In the genomic region with DNA sequence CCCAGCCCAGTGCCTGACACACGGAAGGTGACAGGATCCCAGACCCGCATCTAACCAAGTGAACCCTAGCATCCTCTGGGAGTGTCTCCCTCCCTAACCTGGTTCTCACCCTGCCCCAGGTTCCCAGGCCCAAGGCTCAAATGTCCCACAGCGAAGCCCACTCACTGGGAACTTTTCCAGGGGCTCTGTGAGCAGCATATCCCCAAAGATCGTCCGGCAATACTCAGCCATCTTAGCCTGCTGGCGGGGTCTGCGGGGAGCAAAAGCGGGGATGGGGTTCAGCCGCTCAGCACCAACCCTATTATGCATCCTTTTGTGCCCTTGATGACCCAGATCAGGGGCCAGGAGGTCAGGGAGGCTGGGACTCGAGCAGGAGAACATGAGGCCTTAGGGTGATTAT, we compare ENCODE assay signal across 30 cellular contexts. TPM values are rescaled to one million over a fixed set of nuclear protein-coding genes. Genes with fewer than 3 reads are reported as not detected.
"Had no signal": no experiment of that assay in that cellular context is flagged by ENCODE, and none has a peak within 500 bp of the region (broad histone marks: within the 10 kb centered on the region; RNA-seq: fewer than 3 reads in every experiment).

No MANE protein-coding gene starts in this region.

- H3K36me3 Mint-ChIP-seq: type B pancreatic cell had no signal

- DNase-seq: activated CD4-positive, alpha-beta T cell treated with anti-CD3 and anti-CD28 coated beads for 4 hours; activated CD4-positive, alpha-beta T cell treated with anti-CD3 and anti-CD28 coated beads, Interleukin-2, amount 50 U/mL, for 4 hours; activated gamma-delta T cell; activated naive CD4-positive, alpha-beta T cell treated with anti-CD3 and anti-CD28 coated beads, Interleukin-2, amount 50 U/mL, for 16 hours; cerebellar nuclear complex; effector memory CD8-positive, alpha-beta T cell; erythroblast; hypothalamus; immature natural killer cell; naive thymus-derived CD8-positive, alpha-beta T cell; occipital lobe; stimulated activated CD4-positive, alpha-beta T cell treated with anti-CD3 and anti-CD28 coated beads, Interleukin-12 subunit alpha, Interleukin-12 subunit beta, amount 100 ng/mL, for 4 hours; stimulated activated CD4-positive, alpha-beta T cell treated with anti-CD3 and anti-CD28 coated beads, Interleukin-4, amount 100 ng/mL, for 1 hour had no signal

- H3K4me3 Mint-ChIP-seq: activated T-helper 1 cell treated with anti-CD3 and anti-CD28 coated beads, Interleukin-12 subunit alpha, Interleukin-12 subunit beta, Interleukin-2, Interleukin-4 antibody, amounts not matched to agents 30 ng/mL and 10 ng/mL and 1 ng/mL, durations not matched to agents 14 hours and 24 hours and 36 hours; effector memory CD8-positive, alpha-beta T cell; immature natural killer cell; memory B cell; naive thymus-derived CD8-positive, alpha-beta T cell; neural crest cell; stimulated activated naive CD8-positive, alpha-beta T cell treated with anti-CD3 and anti-CD28 coated beads, Interleukin-15, Interleukin-2, amounts not matched to agents 100 ng/mL and 50 ng/mL, for 24 hours; type B pancreatic cell had no signal

- H3K9me3 Mint-ChIP-seq: effector memory CD8-positive, alpha-beta T cell; immature natural killer cell; stimulated activated naive CD8-positive, alpha-beta T cell treated with anti-CD3 and anti-CD28 coated beads, Interleukin-15, Interleukin-2, amounts not matched to agents 100 ng/mL and 50 ng/mL, for 24 hours; type B pancreatic cell had no signal

- H3K9me3 ChIP-seq: thoracic aorta had no signal

- H3K27ac ChIP-seq: coronary artery, gastroesophageal sphincter, right atrium auricular region, thoracic aorta had no signal

- H3K36me3 ChIP-seq: right atrium auricular region, thoracic aorta had no signal

- H3K27me3 ChIP-seq: heart left ventricle, right atrium auricular region had no signal

- H3K27me3 Mint-ChIP-seq: effector memory CD8-positive, alpha-beta T cell; memory B cell; naive thymus-derived CD8-positive, alpha-beta T cell; stimulated activated naive CD8-positive, alpha-beta T cell treated with anti-CD3 and anti-CD28 coated beads, Interleukin-15, Interleukin-2, amounts not matched to agents 100 ng/mL and 50 ng/mL, for 24 hours had no signal

- H3K4me3 ChIP-seq: coronary artery, gastroesophageal sphincter, heart left ventricle, right atrium auricular region, thoracic aorta had no signal

- H3K27ac Mint-ChIP-seq: activated T-helper 1 cell treated with anti-CD3 and anti-CD28 coated beads, Interleukin-12 subunit alpha, Interleukin-12 subunit beta, Interleukin-2, Interleukin-4 antibody, amounts not matched to agents 30 ng/mL and 10 ng/mL and 1 ng/mL, durations not matched to agents 14 hours and 24 hours and 36 hours; memory B cell; stimulated activated naive CD8-positive, alpha-beta T cell treated with anti-CD3 and anti-CD28 coated beads, Interleukin-15, Interleukin-2, amounts not matched to agents 100 ng/mL and 50 ng/mL, for 24 hours; type B pancreatic cell had no signal

- FAIRE-seq: bronchial epithelial cell, kidney had no signal

RNA-seq across cellular contexts. Expression of a gene that starts 10.4 kb away (rescaled TPM):
- total RNA-seq: bronchial epithelial cell had no signal

RNA-seq across cellular contexts. Expression of a gene that starts 14.5 kb away (rescaled TPM):
- total RNA-seq: activated T-helper 1 cell treated with anti-CD3 and anti-CD28 coated beads, Interleukin-12 subunit alpha, Interleukin-12 subunit beta, Interleukin-2, Interleukin-4 antibody, amounts not matched to agents 30 ng/mL and 10 ng/mL and 1 ng/mL, durations not matched to agents 14 hours and 24 hours and 36 hours; bronchial epithelial cell; kidney; lower leg skin; neural crest cell; occipital lobe; skeletal muscle tissue; subcutaneous adipose tissue; T-helper 1 cell treated with Interleukin-12 subunit alpha and Interleukin-12 subunit beta and Interleukin-4 antibody, amounts not matched to agents 30 ng/mL and 1 ng/mL, for 36 hours; thoracic aorta had no signal
- polyA plus RNA-seq: heart left ventricle, immature natural killer cell had no signal

RNA-seq across cellular contexts. Expression of a gene that starts 53.5 kb away (rescaled TPM):
- total RNA-seq: activated T-helper 1 cell treated with anti-CD3 and anti-CD28 coated beads, Interleukin-12 subunit alpha, Interleukin-12 subunit beta, Interleukin-2, Interleukin-4 antibody, amounts not matched to agents 30 ng/mL and 10 ng/mL and 1 ng/mL, durations not matched to agents 14 hours and 24 hours and 36 hours; bronchial epithelial cell; gastroesophageal sphincter; heart left ventricle; kidney; naive thymus-derived CD8-positive, alpha-beta T cell; neural crest cell; occipital lobe; pulmonary artery endothelial cell; right atrium auricular region; skeletal muscle tissue; T-helper 1 cell treated with Interleukin-12 subunit alpha and Interleukin-12 subunit beta and Interleukin-4 antibody, amounts not matched to agents 30 ng/mL and 1 ng/mL, for 36 hours; thoracic aorta had no signal
- polyA plus RNA-seq: immature natural killer cell; naive thymus-derived CD8-positive, alpha-beta T cell had no signal
